ENCODE assay signal across 28 cellular contexts in genomic region chr5:139951296-139951924, GRCh38.
A peak's percentile ranks its signal among the peaks of the same experiment; 100 is the strongest.
DNase-seq lines count a peak whose midpoint lies in the region; FAIRE-seq and TF ChIP-seq lines count a peak whose summit lies in the region.
"Had no signal": no experiment of that assay in that cellular context is flagged by ENCODE, and none has a peak within 500 bp of the region (broad histone marks: within the 10 kb centered on the region; RNA-seq: fewer than 3 reads in every experiment).

No MANE protein-coding gene starts in this region.

- peak overlapping the region; percentile 68 for H3K27ac ChIP-seq in PC-9
- H3K27ac ChIP-seq: coronary artery, hepatocyte, left lung, ovary had no signal

- no peaks in the 10 kb centered on the region for H3K9me2 ChIP-seq in PC-9 (ENCODE audit: insufficient read depth)

- in situ Hi-C loops in G401 (cut with HindIII; ENCODE audit: low sequenced_read_pairs): no loop called here

- H3K79me2 ChIP-seq in PC-9 (ENCODE audit: low read depth): no peaks in the 10 kb centered on the region
- H3K79me2 ChIP-seq: hepatocyte had no signal

- no peak overlapping the region for H3K4me3 ChIP-seq in PC-9
- H3K4me3 ChIP-seq: coronary artery, hepatocyte, K562, left lung, ovary had no signal

- no TSS peak for BruUV-seq in PC-9 (replicated peaks; lab: Mats Ljungman, UMichigan)

- no peak overlapping the region for H2AFZ ChIP-seq in PC-9
- H2AFZ ChIP-seq: hepatocyte had no signal

- H3K27me3 ChIP-seq in PC-9 (ENCODE audit: insufficient read depth, low read depth): no peaks in the 10 kb centered on the region
- H3K27me3 ChIP-seq: left lung, ovary had no signal

- H3K4me1 ChIP-seq in PC-9 (replicated peaks; ENCODE audit: insufficient read depth): peaks cover 31% of the 10 kb centered on the region
- H3K4me1 ChIP-seq: left lung had no signal

- FAIRE-seq in urothelium cell line (lab: Jason Lieb, UNC): no peak
- FAIRE-seq: bronchial epithelial cell, K562, TTC549 had no signal

- no peaks in the 10 kb centered on the region for H3K36me3 ChIP-seq in PC-9 (ENCODE audit: low read depth)
- H3K36me3 ChIP-seq: left lung, ovary had no signal

- DNase-seq in G401 (ENCODE audit: low spot score) (peak; percentile 53), PC-9 (peak in 1 of 2 experiments; percentile 85), iPS-NIHi7 (ENCODE audit: extremely low spot score) (peak; percentile 6), renal cortical epithelial cell (ENCODE audit: low read depth) (peak; percentile 82), urothelium cell line (ENCODE audit: low spot score) (no peak), SW480 (ENCODE audit: low spot score) (no peak), NAMALWA (ENCODE audit: low spot score) (no peak)
- DNase-seq: activated CD4-positive, alpha-beta memory T cell treated with anti-CD3 and anti-CD28 coated beads, Interleukin-2, amount 10 ng/mL, durations not matched to agents 7 days and 5 days; CD4-positive, CD25-positive, alpha-beta regulatory T cell; effector memory CD8-positive, alpha-beta T cell; erythroblast; foreskin melanocyte; H9; immature natural killer cell; left lung; midbrain; natural killer cell; NCI-H1105 treated with DMSO at 0.1 percent for 48 hours; NCI-H1930; NCI-H526 treated with DMSO at 0.1 percent for 48 hours; ovary; right cardiac atrium; stimulated activated CD4-positive, alpha-beta T cell treated with anti-CD3 and anti-CD28 coated beads, Interleukin-4, amount 100 ng/mL, for 24 hours had no signal

- POLR2A ChIA-PET in PC-9 (lab: Charles Lee; ENCODE audit: unreplicated experiment): no interaction called here

- peak overlapping the region; percentile 46 for H3K4me2 ChIP-seq in PC-9
- H3K4me2 ChIP-seq: hepatocyte had no signal

- H4K20me1 ChIP-seq in PC-9 (ENCODE audit: insufficient read depth): no peaks in the 10 kb centered on the region

- intact Hi-C loops in PC-9 (cut with micrococcal nuclease; ENCODE audit: unreplicated experiment): no loop called here

- no peaks in the 10 kb centered on the region for H3K9me3 ChIP-seq in PC-9 (ENCODE audit: insufficient read depth, low read depth)
- H3K9me3 ChIP-seq: left lung, ovary had no signal

- TF ChIP-seq CTCF in PC-9 (conservative IDR thresholded peaks at IDR 0.05): no peak

- CTCF ChIA-PET in PC-9 (lab: Charles Lee): no interaction called here

- no peaks in the 10 kb centered on the region for H3F3A ChIP-seq in PC-9 (ENCODE audit: insufficient read depth, low read depth)

Comparison
In these comparisons a context has a peak if more than half of its experiments do, and no peak if none do; other contexts are left out.
1. DNase-seq: peak in G401 (single experiment), iPS-NIHi7 (single experiment) and renal cortical epithelial cell (single experiment); none in urothelium cell line (single experiment), SW480 (single experiment) and NAMALWA (single experiment).